1 cellular context compared by ENCODE assay signal in the genomic region with DNA sequence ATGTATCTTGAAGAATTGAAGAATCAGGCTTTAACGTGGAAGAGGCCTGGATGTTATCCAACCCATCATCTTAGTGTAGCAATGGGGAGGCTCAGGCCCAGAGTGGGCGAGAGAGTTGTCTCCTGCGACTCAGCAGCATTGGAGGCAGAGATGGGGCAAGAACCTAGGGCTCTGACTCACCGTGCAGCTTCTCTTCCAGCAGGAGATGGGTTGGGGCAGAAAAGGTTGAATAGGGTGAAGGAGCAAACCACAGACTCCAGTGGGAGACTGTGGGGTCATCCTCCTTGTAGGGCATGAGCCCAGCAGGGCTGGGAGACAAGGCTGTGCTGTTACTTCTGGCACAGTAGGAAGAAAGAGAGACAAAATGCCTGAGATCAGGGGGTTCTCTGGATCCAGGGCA.
TF ChIP-seq lines count a peak whose summit lies in the region.

No MANE protein-coding gene starts in this region.

TF ChIP-seq in HEK293T, 16 proteins besides CTCF, POLR2A, EP300 and RAD21 (continued from another document):
- TF ChIP-seq PKNOX1 (IDR thresholded peaks at IDR 0.05) (no peak), ELF4 (IDR thresholded peaks at IDR 0.05) (no peak)
